Comparison of ENCODE assay signal across 1 cellular context in genomic region chr12:117100851-117101673, GRCh38.
TF ChIP-seq lines count a peak whose summit lies in the region.

No MANE protein-coding gene starts in this region.

TF ChIP-seq in GM23338, 12 proteins besides CTCF, POLR2A, EP300 and RAD21 (continued from another document):
- TF ChIP-seq REST (IDR thresholded peaks at IDR 0.05; ENCODE audit: unreplicated experiment) (no peak), EZH2phosphoT487 (IDR thresholded peaks at IDR 0.05; ENCODE audit: unreplicated experiment) (no peak)
